Comparison of ENCODE assay signal across 8 cellular contexts in genomic region chr10:31808258-31809218, GRCh38.
DNase-seq lines count a peak whose midpoint lies in the region; ATAC-seq and TF ChIP-seq lines count a peak whose summit lies in the region.

No MANE protein-coding gene starts in this region.

- H3K79me2 ChIP-seq in GM23248 (ENCODE audit: insufficient read depth) = peaks cover 44% of the 10 kb centered on the region

- ATAC-seq in HG02885 (IDR thresholded peaks at IDR 0.05; ENCODE audit: poor library complexity, unreplicated experiment) = no peak

- in situ Hi-C loops in GM23248 (cut with MboI) = loop anchor here (25.0 kb wide), 1 partner anchor 1071 kb away; no protein-coding TSS in a partner anchor

- no peaks in the 10 kb centered on the region for H3K27me3 ChIP-seq in GM23248 (replicated peaks; ENCODE audit: insufficient read depth)
- H3K27me3 ChIP-seq in right atrium auricular region = no peaks in the 10 kb centered on the region

- H3K4me3 ChIP-seq in GM23248 = peak overlapping the region; percentile 73
- H3K4me3 ChIP-seq in right atrium auricular region = peak overlapping the region; percentile 20 to 40

- 2 to 4% methylated on average over 6 of the region's 6 CpGs for WGBS in GM23248 (ENCODE audit: low coverage in 1 of 2, low lambda C conversion rate in 2 of 2, missing lambda C conversion rate in 2 of 2), 2 experiments

- no peaks in the 10 kb centered on the region for H4K20me1 ChIP-seq in GM23248 (ENCODE audit: insufficient read depth)

- H3F3A ChIP-seq in GM23248 (ENCODE audit: insufficient read depth) = peaks cover 41% of the 10 kb centered on the region

- TF ChIP-seq CTCF in right atrium auricular region (IDR thresholded peaks at IDR 0.05) = peak; percentile 32 to 74

- H2AFZ ChIP-seq in GM23248 = peak overlapping the region; percentile 43

- DNase-seq in SIG-M5 treated with dmso at 0.1 percent for 504 hours (lab: John Stamatoyannopoulos, UW; ENCODE audit: unreplicated experiment) (peak; percentile 44), SIG-M5 (lab: John Stamatoyannopoulos, UW) (no peak), GM23248 (peak; percentile 82), NCI-H69 (lab: John Stamatoyannopoulos, UW) (peak; percentile 14), right atrium auricular region (ENCODE audit: low spot score) (peak; percentile 62), retina (peak; percentile 69)

- peak overlapping the region; percentile 89 for H3K4me2 ChIP-seq in GM23248 (ENCODE audit: unreplicated experiment)

- H3K4me1 ChIP-seq in GM23248 (ENCODE audit: insufficient read depth) = peaks cover 46% of the 10 kb centered on the region
- H3K4me1 ChIP-seq in right atrium auricular region = no peaks in the 10 kb centered on the region

- H3K9me2 ChIP-seq in GM23248 (ENCODE audit: insufficient read depth) = no peaks in the 10 kb centered on the region

- H3K9me3 ChIP-seq in GM23248 (ENCODE audit: low read depth) (no peaks in the 10 kb centered on the region), right atrium auricular region (no peaks in the 10 kb centered on the region)

- peak overlapping the region; percentile 80 for H3K9ac ChIP-seq in GM23248

- H3K27ac ChIP-seq in GM23248 = peak overlapping the region; percentile 85
- H3K27ac ChIP-seq in angular gyrus (ENCODE audit: low read depth, low read length) = peak overlapping the region; percentile 65
- H3K27ac ChIP-seq in right atrium auricular region = peak overlapping the region; percentile 75

- H3K36me3 ChIP-seq in GM23248 (ENCODE audit: low read depth) (peaks cover 11% of the 10 kb centered on the region; the same call in 1 of the 2 replicates), right atrium auricular region (no peaks in the 10 kb centered on the region)
